1 cellular context compared by ENCODE assay signal in genomic region chr7:47523401-47523800, GRCh38.
TF ChIP-seq lines count a peak whose summit lies in the region.

No MANE protein-coding gene starts in this region.

TF ChIP-seq in IMR-90, 13 proteins besides CTCF, POLR2A, EP300 and RAD21 (continued from another document):
- no peak for TF ChIP-seq ELK1 (IDR thresholded peaks at IDR 0.05; ENCODE audit: borderline replicate concordance, low read depth, low read length)
- TF ChIP-seq RCOR1 (IDR thresholded peaks at IDR 0.05; ENCODE audit: insufficient replicate concordance, low read length): no peak
- TF ChIP-seq SMC3 (IDR thresholded peaks at IDR 0.05; ENCODE audit: low read depth, low read length): no peak
- no peak for TF ChIP-seq NFE2L2 (IDR thresholded peaks at IDR 0.05; ENCODE audit: low read depth, low read length)
